ENCODE assay signal across 11 cellular contexts in the genomic region with DNA sequence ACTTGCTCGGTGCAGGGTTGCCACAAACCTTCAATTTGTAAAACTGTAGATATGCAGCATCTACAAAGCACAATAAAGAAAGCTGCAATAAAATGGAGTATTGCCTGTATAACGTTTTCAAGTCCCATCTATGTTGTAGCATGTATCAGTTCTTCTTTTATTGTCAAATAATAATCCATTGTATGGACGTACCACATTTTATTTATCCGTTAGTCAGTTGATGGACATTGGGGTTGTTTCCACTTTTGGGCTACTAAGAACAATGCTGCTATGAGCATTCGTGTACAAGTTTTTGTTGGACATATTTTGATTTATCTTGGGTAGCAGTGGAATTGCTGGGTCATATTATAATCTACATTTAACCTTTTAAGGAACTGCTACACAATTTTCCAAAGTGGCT.
"Had no signal": no experiment of that assay in that cellular context is flagged by ENCODE, and none has a peak within 500 bp of the region (broad histone marks: within the 10 kb centered on the region; RNA-seq: fewer than 3 reads in every experiment).

No MANE protein-coding gene starts in this region.

- FAIRE-seq: H1, H54 had no signal

- ATAC-seq: GM23338, HCT116 had no signal

- H3K4me2 ChIP-seq: GM23338 had no signal

- DNase-seq: GM23248, GOT3, H7, H9, HCEC 1CT, HFFc6 had no signal

- H3K27ac ChIP-seq: GM23248 had no signal

- H3K4me3 ChIP-seq: GM23248, GM23338, HAP-1 had no signal

- H3K36me3 ChIP-seq: HAP-1 had no signal

- H3K9ac ChIP-seq: GM23248 had no signal

- H3K9me3 ChIP-seq: HAP-1 had no signal

- H2AFZ ChIP-seq: GM23248, GM23338 had no signal
